ENCODE assay signal across 1 cellular context in genomic region chr1:51535006-51535592, GRCh38.
TF ChIP-seq lines count a peak whose summit lies in the region.

No MANE protein-coding gene starts in this region.

TF ChIP-seq in H1, 55 proteins besides CTCF, POLR2A, EP300 and RAD21 (continued from another document):
- TF ChIP-seq CEBPB (IDR thresholded peaks at IDR 0.05; ENCODE audit: low read depth, low read length): no peak
- no peak for TF ChIP-seq SAP30 (IDR thresholded peaks at IDR 0.05; ENCODE audit: insufficient read depth, insufficient replicate concordance, low read length)
- TF ChIP-seq GTF2F1 (IDR thresholded peaks at IDR 0.05; ENCODE audit: borderline replicate concordance, low read depth, low read length): no peak
- TF ChIP-seq POLR2AphosphoS5 (IDR thresholded peaks at IDR 0.05; ENCODE audit: low read depth, low read length): no peak
- TF ChIP-seq SP4 (IDR thresholded peaks at IDR 0.05; ENCODE audit: low read length): no peak
